Comparison of ENCODE assay signal across 11 cellular contexts in the genomic region with DNA sequence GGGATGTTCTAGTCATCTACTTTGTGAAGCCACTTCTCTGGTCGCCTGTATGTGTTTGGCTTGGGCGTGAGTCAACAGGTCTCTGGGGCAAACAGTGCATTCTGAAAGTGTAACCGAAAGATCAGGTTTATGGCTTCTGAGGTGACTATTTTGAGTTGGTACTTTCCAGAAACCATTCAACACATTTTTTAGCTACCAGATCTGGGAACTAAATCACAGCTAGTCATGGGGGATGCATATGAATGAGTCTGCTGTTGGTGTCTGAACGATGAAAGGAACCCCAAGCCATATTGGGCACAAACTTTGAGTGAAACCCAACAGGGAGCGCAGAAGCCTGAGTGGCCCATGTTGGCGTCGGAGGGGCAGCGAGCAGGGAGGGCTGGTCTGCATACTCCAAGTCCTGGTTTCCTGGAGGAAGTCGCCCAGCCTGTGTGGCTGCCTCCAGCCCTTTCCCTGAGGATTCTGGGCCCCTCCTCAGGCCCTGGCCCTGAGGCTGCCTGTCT. TPM values are rescaled to one million over a fixed set of nuclear protein-coding genes. Genes with fewer than 3 reads are reported as not detected.
A peak's percentile ranks its signal among the peaks of the same experiment; 100 is the strongest.
DNase-seq lines count a peak whose midpoint lies in the region; ATAC-seq and TF ChIP-seq lines count a peak whose summit lies in the region.
"Had no signal": no experiment of that assay in that cellular context is flagged by ENCODE, and none has a peak within 500 bp of the region (broad histone marks: within the 10 kb centered on the region; RNA-seq: fewer than 3 reads in every experiment).

No MANE protein-coding gene starts in this region.

- H3K9me3 Mint-ChIP-seq in activated T-cell treated with anti-CD3 and anti-CD28 coated beads, Interleukin-2, amount 50 U/mL, for 24 hours = no peaks in the 10 kb centered on the region
- H3K9me3 Mint-ChIP-seq in stimulated activated memory B cell treated with anti-CD40 and anti-IgM and Interleukin-4, amounts not matched to agents 10 μg/mL and 1 μg/mL and 100 μg/mL, for 72 hours = no peaks in the 10 kb centered on the region
- no peaks in the 10 kb centered on the region for H3K9me3 Mint-ChIP-seq in GM23338
- H3K9me3 Mint-ChIP-seq: dendritic cell treated with granulocyte-macrophage colony-stimulating factor and Interleukin-4, amounts not matched to agents 40 ng/mL and 50 ng/mL, for 4 days had no signal

- no peak for DNase-seq in activated T-cell treated with anti-CD3 and anti-CD28 coated beads, Interleukin-2, amount 50 U/mL, for 24 hours
- no peak for DNase-seq in activated T-cell treated with anti-CD3 and anti-CD28 coated beads, Interleukin-2, amount 50 U/mL, for 1 hour
- no peak for DNase-seq in NCI-H774 (lab: John Stamatoyannopoulos, UW)
- no peak for DNase-seq in MV-4-11 (lab: John Stamatoyannopoulos, UW)
- no peak for DNase-seq in GM23338 (ENCODE audit: low spot score)
- DNase-seq: activated CD8-positive, alpha-beta memory T cell treated with anti-CD3 and anti-CD28 coated beads, Interleukin-2, amount 50 U/mL, for 4 hours; nucleus accumbens had no signal

- no peak overlapping the region for H3K4me3 Mint-ChIP-seq in activated T-cell treated with anti-CD3 and anti-CD28 coated beads, Interleukin-2, amount 50 U/mL, for 24 hours
- H3K4me3 Mint-ChIP-seq in stimulated activated memory B cell treated with anti-CD40 and anti-IgM and Interleukin-4, amounts not matched to agents 10 μg/mL and 1 μg/mL and 100 μg/mL, for 72 hours = peak overlapping the region; percentile 64
- H3K4me3 Mint-ChIP-seq in GM23338 = no peak overlapping the region
- H3K4me3 Mint-ChIP-seq: dendritic cell treated with granulocyte-macrophage colony-stimulating factor and Interleukin-4, amounts not matched to agents 40 ng/mL and 50 ng/mL, for 4 days had no signal

- no peaks in the 10 kb centered on the region for H3K36me3 ChIP-seq in GM23338 (ENCODE audit: insufficient read depth)

- peaks cover 18% of the 10 kb centered on the region for H3K4me1 Mint-ChIP-seq in activated T-cell treated with anti-CD3 and anti-CD28 coated beads, Interleukin-2, amount 50 U/mL, for 24 hours (ENCODE audit: low read depth)
- H3K4me1 Mint-ChIP-seq in stimulated activated memory B cell treated with anti-CD40 and anti-IgM and Interleukin-4, amounts not matched to agents 10 μg/mL and 1 μg/mL and 100 μg/mL, for 72 hours = peaks cover 77% of the 10 kb centered on the region
- H3K4me1 Mint-ChIP-seq in GM23338 = no peaks in the 10 kb centered on the region

- no peak overlapping the region for H3K4me2 ChIP-seq in GM23338

- peak; percentile 90 for ATAC-seq in GM21423 (IDR thresholded peaks at IDR 0.05; ENCODE audit: unreplicated experiment)
- ATAC-seq in HG03135 (IDR thresholded peaks at IDR 0.05; ENCODE audit: unreplicated experiment) = peak; percentile 94
- ATAC-seq in stimulated activated memory B cell treated with anti-CD40 and anti-IgM and Interleukin-4, amounts not matched to agents 10 μg/mL and 1 μg/mL and 100 μg/mL, for 72 hours = peak; percentile 91
- ATAC-seq in GM23338 = no peak

- H3K79me2 ChIP-seq in GM23338 (replicated peaks; ENCODE audit: insufficient read depth) = no peaks in the 10 kb centered on the region

- peak overlapping the region; percentile 20 for H3K27ac Mint-ChIP-seq in activated T-cell treated with anti-CD3 and anti-CD28 coated beads, Interleukin-2, amount 50 U/mL, for 24 hours
- H3K27ac Mint-ChIP-seq in stimulated activated memory B cell treated with anti-CD40 and anti-IgM and Interleukin-4, amounts not matched to agents 10 μg/mL and 1 μg/mL and 100 μg/mL, for 72 hours = peak overlapping the region; percentile 84
- H3K27ac Mint-ChIP-seq in GM23338 = no peak overlapping the region
- H3K27ac Mint-ChIP-seq: dendritic cell treated with granulocyte-macrophage colony-stimulating factor and Interleukin-4, amounts not matched to agents 40 ng/mL and 50 ng/mL, for 4 days had no signal

- no peaks in the 10 kb centered on the region for H3K36me3 Mint-ChIP-seq in activated T-cell treated with anti-CD3 and anti-CD28 coated beads, Interleukin-2, amount 50 U/mL, for 24 hours (ENCODE audit: low read depth)
- H3K36me3 Mint-ChIP-seq in stimulated activated memory B cell treated with anti-CD40 and anti-IgM and Interleukin-4, amounts not matched to agents 10 μg/mL and 1 μg/mL and 100 μg/mL, for 72 hours = no peaks in the 10 kb centered on the region
- no peaks in the 10 kb centered on the region for H3K36me3 Mint-ChIP-seq in GM23338 (ENCODE audit: low read depth)

- no peaks in the 10 kb centered on the region for H3K4me1 ChIP-seq in GM23338 (ENCODE audit: insufficient read depth)

- no peak overlapping the region for H3K4me3 ChIP-seq in GM23338

- H3K27ac ChIP-seq in GM23338 (ENCODE audit: low read depth) = no peak overlapping the region

- no peaks in the 10 kb centered on the region for H3K27me3 ChIP-seq in GM23338 (ENCODE audit: insufficient read depth)

- H3K9me2 ChIP-seq in GM23338 (ENCODE audit: insufficient read depth) = no peaks in the 10 kb centered on the region

- H3K27me3 Mint-ChIP-seq in activated T-cell treated with anti-CD3 and anti-CD28 coated beads, Interleukin-2, amount 50 U/mL, for 24 hours = peaks cover 11% of the 10 kb centered on the region
- H3K27me3 Mint-ChIP-seq in stimulated activated memory B cell treated with anti-CD40 and anti-IgM and Interleukin-4, amounts not matched to agents 10 μg/mL and 1 μg/mL and 100 μg/mL, for 72 hours = peaks cover 19% of the 10 kb centered on the region
- peaks cover 6% of the 10 kb centered on the region for H3K27me3 Mint-ChIP-seq in GM23338 (ENCODE audit: insufficient read depth, low read depth, poor library complexity)
- H3K27me3 Mint-ChIP-seq: dendritic cell treated with granulocyte-macrophage colony-stimulating factor and Interleukin-4, amounts not matched to agents 40 ng/mL and 50 ng/mL, for 4 days had no signal

- H3F3A ChIP-seq in GM23338 (replicated peaks; ENCODE audit: low read depth) = no peaks in the 10 kb centered on the region

- no peak overlapping the region for H2AFZ ChIP-seq in GM23338

- H4K20me1 ChIP-seq in GM23338 (replicated peaks; ENCODE audit: insufficient read depth) = no peaks in the 10 kb centered on the region

- TF ChIP-seq CTCF in GM23338 (conservative IDR thresholded peaks at IDR 0.05; ENCODE audit: low read depth in 2 of 2) = no peak

TF ChIP-seq in GM23338, 12 proteins besides CTCF, POLR2A, EP300 and RAD21:
- TF ChIP-seq EZH2phosphoT487 (IDR thresholded peaks at IDR 0.05; ENCODE audit: unreplicated experiment) (no peak), ZNF331 (CRISPR knock-in tag; IDR thresholded peaks at IDR 0.05; ENCODE audit: low read depth) (no peak), ZNF114 (CRISPR knock-in tag; IDR thresholded peaks at IDR 0.05) (no peak), STAT1 (IDR thresholded peaks at IDR 0.05; ENCODE audit: unreplicated experiment) (no peak)

RNA-seq across cellular contexts. Expression of a gene that starts 35.3 kb away (rescaled TPM):
- total RNA-seq in GM23338 (2014; rRNA removed; shearing (Covaris generic)) = 0.82 and 0.83 TPM in 2 replicates
- polyA plus RNA-seq in GM23338 (2016; fragmentation: Nextera tagmentation; extraction: Ambion mirVana) = 0.40 and 0.43 TPM in 2 replicates
